Comparison of ENCODE assay signal across 1 cellular context in the genomic region with DNA sequence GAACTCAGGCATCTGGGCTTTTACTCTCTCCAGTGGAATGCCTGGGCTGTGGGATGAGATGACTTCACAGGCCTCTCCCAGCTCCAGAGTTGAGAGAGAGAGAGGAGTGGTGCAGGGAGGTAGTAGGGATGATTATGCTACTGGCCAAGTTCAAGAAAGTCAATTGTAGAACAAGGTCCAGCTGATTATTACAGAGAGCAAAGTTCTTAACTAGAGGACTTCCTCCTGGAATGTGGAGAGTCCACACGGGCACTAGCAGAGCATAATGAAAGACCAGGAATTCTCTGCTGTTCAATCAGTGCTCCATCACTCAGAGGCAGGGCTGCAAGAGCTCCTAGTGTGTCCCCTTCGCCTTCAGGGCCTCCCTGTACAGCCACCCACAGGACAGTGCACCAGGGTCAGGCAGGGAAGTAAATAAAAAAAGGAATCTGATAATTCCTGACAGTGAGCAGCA.
TF ChIP-seq lines count a peak whose summit lies in the region.

No MANE protein-coding gene starts in this region.

TF ChIP-seq in IMR-90, 13 proteins besides CTCF, POLR2A, EP300 and RAD21 (continued from another document):
- TF ChIP-seq USF2 (IDR thresholded peaks at IDR 0.05; ENCODE audit: low read depth, low read length) (no peak), MXI1 (IDR thresholded peaks at IDR 0.05; ENCODE audit: borderline replicate concordance, low read depth, low read length) (no peak), RCOR1 (IDR thresholded peaks at IDR 0.05; ENCODE audit: insufficient replicate concordance, low read length) (no peak), RFX5 (IDR thresholded peaks at IDR 0.05; ENCODE audit: low read depth, low read length) (no peak), CEBPB (IDR thresholded peaks at IDR 0.05; ENCODE audit: low read depth, low read length) (no peak)
- TF ChIP-seq, protein P1, sequence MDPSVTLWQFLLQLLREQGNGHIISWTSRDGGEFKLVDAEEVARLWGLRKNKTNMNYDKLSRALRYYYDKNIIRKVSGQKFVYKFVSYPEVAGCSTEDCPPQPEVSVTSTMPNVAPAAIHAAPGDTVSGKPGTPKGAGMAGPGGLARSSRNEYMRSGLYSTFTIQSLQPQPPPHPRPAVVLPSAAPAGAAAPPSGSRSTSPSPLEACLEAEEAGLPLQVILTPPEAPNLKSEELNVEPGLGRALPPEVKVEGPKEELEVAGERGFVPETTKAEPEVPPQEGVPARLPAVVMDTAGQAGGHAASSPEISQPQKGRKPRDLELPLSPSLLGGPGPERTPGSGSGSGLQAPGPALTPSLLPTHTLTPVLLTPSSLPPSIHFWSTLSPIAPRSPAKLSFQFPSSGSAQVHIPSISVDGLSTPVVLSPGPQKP (IDR thresholded peaks at IDR 0.05; ENCODE audit: borderline replicate concordance, low read depth, low read length): no peak
